In the genomic region with DNA sequence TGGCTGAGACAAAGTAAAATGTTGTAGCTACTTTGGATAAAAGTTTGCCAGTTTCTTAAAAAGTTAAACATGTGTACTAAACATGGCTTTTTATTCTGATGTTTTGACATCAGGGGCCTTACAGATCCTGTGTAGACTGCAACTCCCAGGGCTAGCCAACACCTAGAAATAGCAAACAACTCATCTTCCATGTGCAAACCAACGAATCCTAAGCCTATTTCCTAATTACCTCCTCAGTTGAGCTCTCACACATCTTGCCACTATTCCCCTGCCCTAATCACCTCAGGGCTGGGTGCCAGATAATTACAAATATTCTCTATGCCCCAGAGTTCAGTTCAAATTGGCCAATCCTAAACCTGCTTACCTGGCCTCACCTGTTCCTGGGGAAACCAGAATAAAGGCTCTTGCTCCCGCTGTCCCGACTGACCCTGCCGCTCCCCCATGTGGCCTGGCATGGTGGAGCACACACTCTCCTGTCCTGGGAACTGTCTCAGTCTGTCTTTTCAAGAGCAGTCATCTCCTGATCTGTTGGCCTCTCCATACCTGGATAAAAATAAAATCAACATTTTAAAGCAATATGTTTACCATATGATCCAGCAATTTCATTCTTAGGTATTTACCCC, we compare ENCODE assay signal across 8 cellular contexts. TPM values are rescaled to one million over a fixed set of nuclear protein-coding genes. Genes with fewer than 3 reads are reported as not detected.
DNase-seq lines count a peak whose midpoint lies in the region; ATAC-seq and TF ChIP-seq lines count a peak whose summit lies in the region.

No MANE protein-coding gene starts in this region.

- no peak overlapping the region for H3K27ac ChIP-seq in uterus

- in situ Hi-C loops in astrocyte of the spinal cord (cut with HindIII; ENCODE audit: low sequenced_read_pairs): no loop called here

- intact Hi-C loops in left colon (cut with DNase I, micrococcal nuclease): no loop called here
- intact Hi-C loops in uterus (cut with DNase I; ENCODE audit: low total_unique reads): no loop called here

- DNase-seq in NCI-H82 (lab: John Stamatoyannopoulos, UW): peak; percentile 41
- DNase-seq in NCI-H82 treated with DMSO at 0.1 percent for 48 hours (lab: John Stamatoyannopoulos, UW; ENCODE audit: unreplicated experiment): no peak
- DNase-seq in NCI-H1930 (lab: John Stamatoyannopoulos, UW): peak; percentile 4 to 19
- DNase-seq in astrocyte of the spinal cord (ENCODE audit: low read depth, low spot score): no peak
- DNase-seq in left colon: peak; percentile 53 to 68
- no peak for DNase-seq in uterus

- H3K27me3 ChIP-seq in uterus: no peaks in the 10 kb centered on the region

- H3K36me3 ChIP-seq in uterus: no peaks in the 10 kb centered on the region

- no peaks in the 10 kb centered on the region for H3K9me3 ChIP-seq in uterus

- H3K4me3 ChIP-seq in astrocyte of the spinal cord (ENCODE audit: low read depth, low read length): no peak overlapping the region
- no peak overlapping the region for H3K4me3 ChIP-seq in uterus

- peak; percentile 45 for TF ChIP-seq CTCF in astrocyte of the spinal cord (IDR thresholded peaks at IDR 0.05; ENCODE audit: low read depth, low read length)
- no peak for TF ChIP-seq CTCF in uterus (IDR thresholded peaks at IDR 0.05)

- no peak for TF ChIP-seq POLR2A in uterus (IDR thresholded peaks at IDR 0.05)

- ATAC-seq in left colon (peak; percentile 100), HG03045 (IDR thresholded peaks at IDR 0.05; ENCODE audit: unreplicated experiment) (no peak), GM18870 (IDR thresholded peaks at IDR 0.05; ENCODE audit: unreplicated experiment) (no peak)

- no peaks in the 10 kb centered on the region for H3K4me1 ChIP-seq in uterus

RNA-seq across cellular contexts. Expression of a gene that starts 37.1 kb away (rescaled TPM):
- total RNA-seq in left colon (1 to 10 TPM; 3.9 to 5.9 TPM), uterus (10 to 100 TPM in 1 of 4 donors, 1 to 10 TPM in 1, under 1 TPM in 2; under 0.01 to 26.5 (median 3.5) TPM)

Comparison
In these comparisons a context has a peak if more than half of its experiments do, and no peak if none do; other contexts are left out.
1. DNase-seq: peak in NCI-H82 (single experiment), NCI-H1930 (2 of 2) and left colon (2 of 2); none in NCI-H82 treated with DMSO at 0.1 percent for 48 hours (single experiment), astrocyte of the spinal cord (single experiment) and uterus (0 of 2).